Comparison of ENCODE assay signal across 1 cellular context in the genomic region with DNA sequence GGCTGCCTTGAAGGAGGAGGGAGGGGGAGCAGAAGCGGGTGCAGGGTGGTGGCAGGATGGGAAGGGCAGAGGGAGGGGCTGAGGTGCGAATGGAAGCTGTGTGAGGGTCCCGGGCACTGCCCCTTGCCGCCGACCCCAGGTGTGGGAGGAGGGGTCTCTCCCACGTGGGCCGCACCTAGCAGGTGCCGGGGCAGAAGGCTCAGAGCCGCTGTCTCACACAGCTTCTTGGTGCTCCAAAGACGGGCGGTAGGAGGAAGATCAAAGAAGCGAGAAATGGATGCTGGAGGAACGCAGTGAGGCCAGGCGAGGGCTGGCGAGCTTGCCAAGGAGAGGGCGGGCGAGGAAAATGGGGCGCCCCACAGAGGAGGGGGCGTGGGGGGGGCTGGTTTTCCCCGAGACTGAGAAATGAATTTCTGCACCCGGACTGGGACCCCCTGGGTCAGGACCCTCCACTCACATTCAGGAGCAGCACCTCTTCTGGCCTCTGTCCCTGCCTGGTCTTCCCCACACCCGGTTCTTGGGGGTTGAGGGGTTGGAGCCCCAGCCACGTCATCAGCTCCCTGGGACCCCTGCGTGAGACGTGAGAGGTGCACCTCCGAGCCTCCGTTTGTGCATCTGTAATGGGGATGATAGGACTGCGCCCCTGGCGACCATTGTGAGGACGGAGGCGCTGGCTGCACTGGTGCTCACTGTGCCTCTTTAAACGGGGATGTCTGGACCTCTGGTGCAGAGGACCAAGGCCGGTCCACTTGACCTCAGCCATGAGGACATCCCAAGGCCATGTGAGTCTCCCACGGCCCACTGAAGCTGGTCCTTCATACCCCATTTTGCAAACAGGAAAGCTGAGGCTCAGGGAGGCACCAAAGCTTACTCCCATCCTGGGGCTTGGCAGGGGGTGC.
TF ChIP-seq lines count a peak whose summit lies in the region.

No MANE protein-coding gene starts in this region.

TF ChIP-seq in SK-N-SH treated with all-trans-retinoic acid at 6 μM for 48 hours, 23 proteins besides CTCF, POLR2A, EP300 and RAD21:
- no peak for TF ChIP-seq ISL1 (CRISPR knock-in tag; IDR thresholded peaks at IDR 0.05)
- no peak for TF ChIP-seq ARNTL (CRISPR knock-in tag; IDR thresholded peaks at IDR 0.05; ENCODE audit: borderline replicate concordance, low read depth)
- TF ChIP-seq TOX (CRISPR knock-in tag; IDR thresholded peaks at IDR 0.05; ENCODE audit: borderline replicate concordance), result no peak
- no peak for TF ChIP-seq ZFP3 (CRISPR knock-in tag; IDR thresholded peaks at IDR 0.05)
- TF ChIP-seq, protein P1, sequence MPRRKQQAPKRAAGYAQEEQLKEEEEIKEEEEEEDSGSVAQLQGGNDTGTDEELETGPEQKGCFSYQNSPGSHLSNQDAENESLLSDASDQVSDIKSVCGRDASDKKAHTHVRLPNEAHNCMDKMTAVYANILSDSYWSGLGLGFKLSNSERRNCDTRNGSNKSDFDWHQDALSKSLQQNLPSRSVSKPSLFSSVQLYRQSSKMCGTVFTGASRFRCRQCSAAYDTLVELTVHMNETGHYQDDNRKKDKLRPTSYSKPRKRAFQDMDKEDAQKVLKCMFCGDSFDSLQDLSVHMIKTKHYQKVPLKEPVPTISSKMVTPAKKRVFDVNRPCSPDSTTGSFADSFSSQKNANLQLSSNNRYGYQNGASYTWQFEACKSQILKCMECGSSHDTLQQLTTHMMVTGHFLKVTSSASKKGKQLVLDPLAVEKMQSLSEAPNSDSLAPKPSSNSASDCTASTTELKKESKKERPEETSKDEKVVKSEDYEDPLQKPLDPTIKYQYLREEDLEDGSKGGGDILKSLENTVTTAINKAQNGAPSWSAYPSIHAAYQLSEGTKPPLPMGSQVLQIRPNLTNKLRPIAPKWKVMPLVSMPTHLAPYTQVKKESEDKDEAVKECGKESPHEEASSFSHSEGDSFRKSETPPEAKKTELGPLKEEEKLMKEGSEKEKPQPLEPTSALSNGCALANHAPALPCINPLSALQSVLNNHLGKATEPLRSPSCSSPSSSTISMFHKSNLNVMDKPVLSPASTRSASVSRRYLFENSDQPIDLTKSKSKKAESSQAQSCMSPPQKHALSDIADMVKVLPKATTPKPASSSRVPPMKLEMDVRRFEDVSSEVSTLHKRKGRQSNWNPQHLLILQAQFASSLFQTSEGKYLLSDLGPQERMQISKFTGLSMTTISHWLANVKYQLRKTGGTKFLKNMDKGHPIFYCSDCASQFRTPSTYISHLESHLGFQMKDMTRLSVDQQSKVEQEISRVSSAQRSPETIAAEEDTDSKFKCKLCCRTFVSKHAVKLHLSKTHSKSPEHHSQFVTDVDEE (CRISPR knock-in tag; IDR thresholded peaks at IDR 0.05), result no peak
- TF ChIP-seq CSRNP3 (CRISPR knock-in tag; IDR thresholded peaks at IDR 0.05), result no peak
- no peak for TF ChIP-seq ZC3H10 (CRISPR knock-in tag; IDR thresholded peaks at IDR 0.05)
- TF ChIP-seq, protein P2, sequence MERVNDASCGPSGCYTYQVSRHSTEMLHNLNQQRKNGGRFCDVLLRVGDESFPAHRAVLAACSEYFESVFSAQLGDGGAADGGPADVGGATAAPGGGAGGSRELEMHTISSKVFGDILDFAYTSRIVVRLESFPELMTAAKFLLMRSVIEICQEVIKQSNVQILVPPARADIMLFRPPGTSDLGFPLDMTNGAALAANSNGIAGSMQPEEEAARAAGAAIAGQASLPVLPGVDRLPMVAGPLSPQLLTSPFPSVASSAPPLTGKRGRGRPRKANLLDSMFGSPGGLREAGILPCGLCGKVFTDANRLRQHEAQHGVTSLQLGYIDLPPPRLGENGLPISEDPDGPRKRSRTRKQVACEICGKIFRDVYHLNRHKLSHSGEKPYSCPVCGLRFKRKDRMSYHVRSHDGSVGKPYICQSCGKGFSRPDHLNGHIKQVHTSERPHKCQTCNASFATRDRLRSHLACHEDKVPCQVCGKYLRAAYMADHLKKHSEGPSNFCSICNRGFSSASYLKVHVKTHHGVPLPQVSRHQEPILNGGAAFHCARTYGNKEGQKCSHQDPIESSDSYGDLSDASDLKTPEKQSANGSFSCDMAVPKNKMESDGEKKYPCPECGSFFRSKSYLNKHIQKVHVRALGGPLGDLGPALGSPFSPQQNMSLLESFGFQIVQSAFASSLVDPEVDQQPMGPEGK (CRISPR knock-in tag; IDR thresholded peaks at IDR 0.05; ENCODE audit: borderline replicate concordance), result no peak
- no peak for TF ChIP-seq ZFP30 (CRISPR knock-in tag; IDR thresholded peaks at IDR 0.05)
- TF ChIP-seq SNAI2 (CRISPR knock-in tag; IDR thresholded peaks at IDR 0.05), result no peak
- TF ChIP-seq ESRRG (CRISPR knock-in tag; IDR thresholded peaks at IDR 0.05), result no peak
- no peak for TF ChIP-seq ZNF565 (CRISPR knock-in tag; conservative IDR thresholded peaks at IDR 0.05; ENCODE audit: low read depth)
- no peak for TF ChIP-seq CREB5 (CRISPR knock-in tag; IDR thresholded peaks at IDR 0.05; ENCODE audit: low read depth)
- no peak for TF ChIP-seq PPARA (CRISPR knock-in tag; IDR thresholded peaks at IDR 0.05; ENCODE audit: borderline replicate concordance)
- TF ChIP-seq RARB (CRISPR knock-in tag; IDR thresholded peaks at IDR 0.05), result no peak
TF ChIP-seq in SK-N-SH treated with all-trans-retinoic acid at 6 μM for 48 hours: peak in this region for 0.
